Comparison of ENCODE assay signal across 19 cellular contexts in the genomic region with DNA sequence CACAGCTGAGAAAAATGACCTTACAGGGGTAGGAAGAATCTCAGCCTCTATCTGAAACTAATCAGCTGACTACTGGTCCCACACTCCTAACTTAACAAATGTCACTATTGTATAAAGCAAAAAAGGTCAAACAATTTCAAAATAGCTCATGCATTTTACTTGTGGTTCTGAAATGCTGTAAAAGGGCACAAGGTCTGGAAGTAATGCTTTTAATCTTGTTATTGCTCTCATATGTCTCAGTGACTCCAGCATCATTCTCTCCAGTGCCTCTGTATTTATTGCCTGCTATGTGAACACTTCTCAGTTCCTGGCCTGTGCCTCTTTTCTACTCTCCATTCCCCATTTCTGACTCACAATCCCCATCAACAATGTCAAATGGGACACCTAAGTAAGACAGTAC.
"Had no signal": no experiment of that assay in that cellular context is flagged by ENCODE, and none has a peak within 500 bp of the region (broad histone marks: within the 10 kb centered on the region; RNA-seq: fewer than 3 reads in every experiment).

No MANE protein-coding gene starts in this region.

- H3K4me1 Mint-ChIP-seq: activated naive CD8-positive, alpha-beta T cell treated with anti-CD3 and anti-CD28 coated beads, Interleukin-2, amount 10 ng/mL, durations not matched to agents 7 days and 5 days; immature natural killer cell; naive thymus-derived CD4-positive, alpha-beta T cell; neural progenitor cell had no signal

- H3K27ac ChIP-seq: lower lobe of right lung, neural progenitor cell, sigmoid colon, spleen, upper lobe of left lung had no signal

- H3K4me1 ChIP-seq: lower lobe of right lung, neural progenitor cell, spleen, upper lobe of left lung had no signal

- H3K27ac Mint-ChIP-seq: activated CD4-positive, alpha-beta memory T cell treated with anti-CD3 and anti-CD28 coated beads for 36 hours; activated naive CD4-positive, alpha-beta T cell treated with anti-CD3 and anti-CD28 coated beads for 36 hours; activated naive CD8-positive, alpha-beta T cell treated with anti-CD3 and anti-CD28 coated beads, Interleukin-2, amount 10 ng/mL, durations not matched to agents 7 days and 5 days; immature natural killer cell; naive thymus-derived CD4-positive, alpha-beta T cell; neural progenitor cell had no signal

- H3K4me3 ChIP-seq: lower lobe of right lung, neural progenitor cell, sigmoid colon, spleen, upper lobe of left lung had no signal

- DNase-seq: activated CD4-positive, alpha-beta memory T cell treated with anti-CD3 and anti-CD28 coated beads for 36 hours; activated CD4-positive, alpha-beta T cell treated with anti-CD3 and anti-CD28 coated beads for 48 hours; activated effector memory CD4-positive, alpha-beta T cell treated with Interleukin-2 at 50 U/mL for 16 hours; activated naive CD4-positive, alpha-beta T cell treated with anti-CD3 and anti-CD28 coated beads for 36 hours; activated naive CD8-positive, alpha-beta T cell treated with anti-CD3 and anti-CD28 coated beads, Interleukin-2, amount 10 ng/mL, durations not matched to agents 7 days and 5 days; activated T-cell treated with anti-CD3 and anti-CD28 coated beads, Interleukin-2, amount 50 U/mL, for 48 hours; effector CD4-positive, alpha-beta T cell; erythroblast; immature natural killer cell; lower lobe of right lung; naive thymus-derived CD4-positive, alpha-beta T cell; retina; sigmoid colon; spleen; stimulated activated CD4-positive, alpha-beta T cell treated with anti-CD3 and anti-CD28 coated beads, Interleukin-4, amount 100 ng/mL, for 1 hour; stimulated activated naive CD4-positive, alpha-beta T cell; upper lobe of left lung had no signal

- H3K9ac ChIP-seq: neural progenitor cell had no signal

- H3K9me3 ChIP-seq: lower lobe of right lung, sigmoid colon, upper lobe of left lung had no signal

- H3K27me3 ChIP-seq: neural progenitor cell, sigmoid colon, spleen, upper lobe of left lung had no signal

- ATAC-seq: left lobe of liver; lower lobe of right lung; naive thymus-derived CD4-positive, alpha-beta T cell had no signal

- H3K36me3 Mint-ChIP-seq: activated CD4-positive, alpha-beta memory T cell treated with anti-CD3 and anti-CD28 coated beads for 36 hours; activated naive CD8-positive, alpha-beta T cell treated with anti-CD3 and anti-CD28 coated beads, Interleukin-2, amount 10 ng/mL, durations not matched to agents 7 days and 5 days; immature natural killer cell; neural progenitor cell had no signal

- H3K4me3 Mint-ChIP-seq: activated CD4-positive, alpha-beta memory T cell treated with anti-CD3 and anti-CD28 coated beads for 36 hours; activated naive CD4-positive, alpha-beta T cell treated with anti-CD3 and anti-CD28 coated beads for 36 hours; activated naive CD8-positive, alpha-beta T cell treated with anti-CD3 and anti-CD28 coated beads, Interleukin-2, amount 10 ng/mL, durations not matched to agents 7 days and 5 days; immature natural killer cell; naive thymus-derived CD4-positive, alpha-beta T cell; neural progenitor cell had no signal

- H3K27me3 Mint-ChIP-seq: activated CD4-positive, alpha-beta memory T cell treated with anti-CD3 and anti-CD28 coated beads for 36 hours; activated naive CD8-positive, alpha-beta T cell treated with anti-CD3 and anti-CD28 coated beads, Interleukin-2, amount 10 ng/mL, durations not matched to agents 7 days and 5 days; naive thymus-derived CD4-positive, alpha-beta T cell had no signal

- H3K36me3 ChIP-seq: lower lobe of right lung, neural progenitor cell, sigmoid colon, spleen, upper lobe of left lung had no signal
